In genomic region chr7:142043917-142044316, GRCh38 we compare ENCODE assay signal across 6 cellular contexts. TPM values are rescaled to one million over a fixed set of nuclear protein-coding genes. Genes with fewer than 3 reads are reported as not detected.
"Had no signal": no experiment of that assay in that cellular context is flagged by ENCODE, and none has a peak within 500 bp of the region (broad histone marks: within the 10 kb centered on the region; RNA-seq: fewer than 3 reads in every experiment).

No MANE protein-coding gene starts in this region.

RNA-seq across cellular contexts. Expression of gene MGAM, which starts 48.2 kb away (rescaled TPM):
- total RNA-seq: activated CD4-positive, alpha-beta memory T cell treated with anti-CD3 and anti-CD28 coated beads for 36 hours; activated CD4-positive, alpha-beta T cell treated with anti-CD3 and anti-CD28 coated beads, Interleukin-2, amount 10 ng/mL, durations not matched to agents 24 days and 14 days; activated CD4-positive, alpha-beta T cell treated with anti-CD3 and anti-CD28 coated beads, Interleukin-2, amount 10 ng/mL, durations not matched to agents 7 days and 5 days; activated CD8-positive, alpha-beta memory T cell treated with anti-CD3 and anti-CD28 coated beads, Interleukin-2, amount 10 ng/mL, durations not matched to agents 7 days and 5 days; activated CD8-positive, alpha-beta T cell treated with anti-CD3 and anti-CD28 coated beads, Interleukin-2, amount 10 ng/mL, durations not matched to agents 7 days and 5 days; T-helper 1 cell treated with Interleukin-12 subunit alpha and Interleukin-12 subunit beta and Interleukin-4 antibody, amounts not matched to agents 30 ng/mL and 1 ng/mL, for 36 hours had no signal
